Comparison of ENCODE assay signal across 1 cellular context in genomic region chr13:27980280-27980998, GRCh38.
TF ChIP-seq lines count a peak whose summit lies in the region.

No MANE protein-coding gene starts in this region.

TF ChIP-seq in H1, 55 proteins besides CTCF, POLR2A, EP300 and RAD21:
- TF ChIP-seq ASH2L (IDR thresholded peaks at IDR 0.05; ENCODE audit: low read length) (no peak), EZH2 (IDR thresholded peaks at IDR 0.05; ENCODE audit: low read depth, low read length, severe bottlenecking) (peak; percentile 94), SIN3A (conservative IDR thresholded peaks at IDR 0.05 in 1 of 2, IDR thresholded peaks at IDR 0.05 in 1 of 2; ENCODE audit: low read depth in 1 of 2, low read length in 2 of 2) (no peak), SIRT6 (IDR thresholded peaks at IDR 0.05; ENCODE audit: low read length) (no peak), KDM5A (IDR thresholded peaks at IDR 0.05; ENCODE audit: low read length) (no peak), CHD2 (IDR thresholded peaks at IDR 0.05; ENCODE audit: low read length) (no peak), EGR1 (IDR thresholded peaks at IDR 0.05; ENCODE audit: borderline replicate concordance, low read depth, low read length) (0 out of 2 replicates have a peak, but pooled peaks have one; percentile 10), CBX5 (IDR thresholded peaks at IDR 0.05; ENCODE audit: low read depth, low read length) (no peak), TAF7 (optimal IDR thresholded peaks at IDR 0.05; ENCODE audit: borderline replicate concordance, low read depth, low read length) (no peak), RFX5 (IDR thresholded peaks at IDR 0.05; ENCODE audit: borderline replicate concordance, low read depth, low read length) (no peak), RXRA (IDR thresholded peaks at IDR 0.05; ENCODE audit: insufficient read depth, low read depth, low read length) (no peak), JUND (IDR thresholded peaks at IDR 0.05; ENCODE audit: low read length) (no peak), RBBP5 (IDR thresholded peaks at IDR 0.05; ENCODE audit: borderline replicate concordance, low read depth, low read length) (no peak), GABPA (IDR thresholded peaks at IDR 0.05; ENCODE audit: borderline replicate concordance, insufficient read depth, low read length) (no peak), SUZ12 (IDR thresholded peaks at IDR 0.05; ENCODE audit: low read length) (peak; percentile 92), POLR2AphosphoS5 (IDR thresholded peaks at IDR 0.05; ENCODE audit: low read depth, low read length) (no peak), HDAC2 (IDR thresholded peaks at IDR 0.05; ENCODE audit: borderline replicate concordance in 1 of 2, low read depth in 2 of 2, low read length in 2 of 2) (no peak), YY1 (IDR thresholded peaks at IDR 0.05; ENCODE audit: low read depth, low read length) (no peak), RNF2 (IDR thresholded peaks at IDR 0.05; ENCODE audit: borderline replicate concordance, low read depth, low read length, missing control alignments, poor library complexity, severe bottlenecking) (peak; percentile 98), KDM1A (IDR thresholded peaks at IDR 0.05; ENCODE audit: borderline replicate concordance, low read length) (no peak), CREB1 (IDR thresholded peaks at IDR 0.05) (no peak), E2F6 (IDR thresholded peaks at IDR 0.05) (peak; percentile 34; the same call in 1 of the 2 replicates), SP1 (IDR thresholded peaks at IDR 0.05; ENCODE audit: low read depth, low read length) (no peak), FOSL1 (IDR thresholded peaks at IDR 0.05; ENCODE audit: insufficient read depth, low read depth, low read length) (no peak), CTBP2 (IDR thresholded peaks at IDR 0.05; ENCODE audit: borderline replicate concordance, insufficient read depth, insufficient read length, low read length) (peak; percentile 90), NRF1 (IDR thresholded peaks at IDR 0.05; ENCODE audit: low read depth, low read length) (no peak), MAFK (IDR thresholded peaks at IDR 0.05; ENCODE audit: low read depth, low read length) (no peak), CBX8 (IDR thresholded peaks at IDR 0.05; ENCODE audit: borderline replicate concordance, low read depth, low read length) (no peak; the same call in 1 of the 2 replicates), SIX5 (IDR thresholded peaks at IDR 0.05; ENCODE audit: low read depth, low read length) (no peak), ATF3 (IDR thresholded peaks at IDR 0.05; ENCODE audit: insufficient read depth, low read depth, low read length) (no peak), BRCA1 (IDR thresholded peaks at IDR 0.05; ENCODE audit: low read depth, low read length) (no peak), JUN (IDR thresholded peaks at IDR 0.05; ENCODE audit: low read depth, low read length) (no peak)
- TF ChIP-seq, protein P1, sequence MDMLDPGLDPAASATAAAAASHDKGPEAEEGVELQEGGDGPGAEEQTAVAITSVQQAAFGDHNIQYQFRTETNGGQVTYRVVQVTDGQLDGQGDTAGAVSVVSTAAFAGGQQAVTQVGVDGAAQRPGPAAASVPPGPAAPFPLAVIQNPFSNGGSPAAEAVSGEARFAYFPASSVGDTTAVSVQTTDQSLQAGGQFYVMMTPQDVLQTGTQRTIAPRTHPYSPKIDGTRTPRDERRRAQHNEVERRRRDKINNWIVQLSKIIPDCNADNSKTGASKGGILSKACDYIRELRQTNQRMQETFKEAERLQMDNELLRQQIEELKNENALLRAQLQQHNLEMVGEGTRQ (IDR thresholded peaks at IDR 0.05; ENCODE audit: low read length) = no peak
